20 cellular contexts compared by ENCODE assay signal in genomic region chr9:77391834-77392233, GRCh38.
"Had no signal": no experiment of that assay in that cellular context is flagged by ENCODE, and none has a peak within 500 bp of the region (broad histone marks: within the 10 kb centered on the region; RNA-seq: fewer than 3 reads in every experiment).

No MANE protein-coding gene starts in this region.

- H3K9ac ChIP-seq: SK-N-SH had no signal

- H3K9me3 ChIP-seq: SK-N-SH had no signal

- H3K27ac ChIP-seq: RWPE1 had no signal

- H3K4me2 ChIP-seq: SK-N-SH had no signal

- DNase-seq: IMR-90, Karpas-422, KG1, MM.1S, NCI-H1092 treated with DMSO at 0.1 percent for 48 hours, NCI-H1436, NCI-H187, NCI-H2029, NCI-H2081 treated with DMSO at 0.1 percent for 48 hours, NCI-H2171, NCI-H226, NCI-H446, NCI-H510A, NCI-H524 treated with DMSO at 0.1 percent for 48 hours, NCI-H69, NCI-H774, SHP77, SK-N-SH had no signal

- ATAC-seq: HepG2 had no signal

- H3K9me2 ChIP-seq: SK-N-SH had no signal
